11 cellular contexts compared by ENCODE assay signal in the genomic region with DNA sequence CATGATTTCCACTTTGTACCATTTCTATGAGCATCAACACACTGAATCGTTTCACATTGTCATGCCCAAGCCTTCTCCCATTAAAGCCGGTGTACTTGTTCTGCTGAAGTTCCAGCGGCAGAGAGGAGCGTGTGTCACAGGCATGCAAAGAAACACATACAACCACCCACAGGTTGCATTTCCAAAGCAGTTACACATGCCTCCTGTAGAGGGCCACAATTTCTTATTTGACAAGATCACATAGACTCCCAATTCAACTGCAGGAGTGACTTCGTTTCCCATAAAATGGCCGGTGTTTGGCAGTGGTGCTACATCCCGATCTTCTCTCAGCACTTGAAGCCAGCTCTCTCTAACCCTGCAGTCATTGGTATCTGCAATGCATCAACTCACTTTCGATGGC.
A peak's percentile ranks its signal among the peaks of the same experiment; 100 is the strongest.
DNase-seq lines count a peak whose midpoint lies in the region; TF ChIP-seq lines count a peak whose summit lies in the region.
"Had no signal": no experiment of that assay in that cellular context is flagged by ENCODE, and none has a peak within 500 bp of the region (broad histone marks: within the 10 kb centered on the region; RNA-seq: fewer than 3 reads in every experiment).

No MANE protein-coding gene starts in this region.

- H3K27ac ChIP-seq in VCaP (no peak overlapping the region), neuronal stem cell (replicated peaks; ENCODE audit: low read length) (no peak overlapping the region)
- H3K27ac ChIP-seq in effector memory CD4-positive, alpha-beta T cell (ENCODE audit: insufficient read depth, low read length, poor library complexity, severe bottlenecking), result no peak overlapping the region
- H3K27ac ChIP-seq: heart left ventricle, skin epidermis had no signal

- H2BK12ac ChIP-seq in neuronal stem cell (ENCODE audit: low read length), result no peak overlapping the region

- no peaks in the 10 kb centered on the region for H3K4me1 ChIP-seq in neuronal stem cell (ENCODE audit: control insufficient read depth in 2 of 2, insufficient read depth in 1 of 2, low read depth in 1 of 2, low read length in 2 of 2)
- H3K4me1 ChIP-seq in effector memory CD4-positive, alpha-beta T cell (ENCODE audit: control insufficient read depth, insufficient read depth, low read length, poor library complexity, severe bottlenecking), result no peaks in the 10 kb centered on the region
- H3K4me1 ChIP-seq: heart left ventricle had no signal

- H3K23ac ChIP-seq in neuronal stem cell (ENCODE audit: low read depth, low read length, poor library complexity), result no peak overlapping the region

- H3K4me3 Mint-ChIP-seq in activated naive CD4-positive, alpha-beta T cell treated with anti-CD3 and anti-CD28 coated beads, Interleukin-2, amount 10 ng/mL, durations not matched to agents 7 days and 5 days, result no peak overlapping the region

- H3K27ac Mint-ChIP-seq in activated naive CD4-positive, alpha-beta T cell treated with anti-CD3 and anti-CD28 coated beads, Interleukin-2, amount 10 ng/mL, durations not matched to agents 7 days and 5 days, result no peak overlapping the region

- H3K14ac ChIP-seq in neuronal stem cell (ENCODE audit: low read length), result no peak overlapping the region

- no peak overlapping the region for H3K18ac ChIP-seq in neuronal stem cell (ENCODE audit: low read length)

- no peaks in the 10 kb centered on the region for H3K27me3 ChIP-seq in neuronal stem cell (ENCODE audit: control insufficient read depth in 3 of 3, insufficient read depth in 3 of 3, low read depth in 1 of 3, low read length in 3 of 3)
- no peaks in the 10 kb centered on the region for H3K27me3 ChIP-seq in effector memory CD4-positive, alpha-beta T cell (replicated peaks; ENCODE audit: control insufficient read depth, insufficient read depth, low read length, poor library complexity, severe bottlenecking)
- H3K27me3 ChIP-seq: heart left ventricle had no signal

- H3K4me1 Mint-ChIP-seq in activated naive CD4-positive, alpha-beta T cell treated with anti-CD3 and anti-CD28 coated beads, Interleukin-2, amount 10 ng/mL, durations not matched to agents 7 days and 5 days, result no peaks in the 10 kb centered on the region

- H2AFZ ChIP-seq in neuronal stem cell (ENCODE audit: low read length), result peak overlapping the region; percentile 63

- no peak overlapping the region for H4K91ac ChIP-seq in neuronal stem cell (ENCODE audit: low read depth, low read length, poor library complexity)

- H3K27me3 Mint-ChIP-seq in activated naive CD4-positive, alpha-beta T cell treated with anti-CD3 and anti-CD28 coated beads, Interleukin-2, amount 10 ng/mL, durations not matched to agents 7 days and 5 days, result no peaks in the 10 kb centered on the region

- TF ChIP-seq CTCF in VCaP (conservative IDR thresholded peaks at IDR 0.05), result 0 out of 2 replicates have a peak, but pooled peaks have one; percentile 29

- no peak overlapping the region for H2BK120ac ChIP-seq in neuronal stem cell (ENCODE audit: low read depth, low read length)

- no peaks in the 10 kb centered on the region for H3K9me3 ChIP-seq in neuronal stem cell (replicated peaks in 1 of 2; ENCODE audit: control insufficient read depth in 2 of 2, insufficient read depth in 1 of 2, low read depth in 1 of 2, low read length in 2 of 2)
- no peaks in the 10 kb centered on the region for H3K9me3 ChIP-seq in effector memory CD4-positive, alpha-beta T cell (ENCODE audit: control insufficient read depth, low read length)
- H3K9me3 ChIP-seq: heart left ventricle had no signal

- no peak overlapping the region for H3K4me3 ChIP-seq in neuronal stem cell (ENCODE audit: low read length in 2 of 2)
- no peak overlapping the region for H3K4me3 ChIP-seq in effector memory CD4-positive, alpha-beta T cell (ENCODE audit: insufficient read depth, low read depth, low read length, poor library complexity, severe bottlenecking)
- H3K4me3 ChIP-seq: heart left ventricle, skin epidermis had no signal

- no CpG with 5 or more reads among the region's 8 CpGs for WGBS in neuronal stem cell (ENCODE audit: extremely low coverage in 2 of 2, insufficient read length in 2 of 2, insufficient replicate concordance in 1 of 2), 2 donors

- H3K4ac ChIP-seq in neuronal stem cell (ENCODE audit: low read length), result no peak overlapping the region

- H4K8ac ChIP-seq in neuronal stem cell (ENCODE audit: low read depth, low read length), result no peak overlapping the region

- H3K4me2 ChIP-seq in neuronal stem cell (ENCODE audit: insufficient read depth, low read length, poor library complexity, severe bottlenecking), result no peak overlapping the region

- no peak overlapping the region for H2BK5ac ChIP-seq in neuronal stem cell (ENCODE audit: low read length)

- CTCF ChIA-PET in activated naive CD4-positive, alpha-beta T cell treated with anti-CD3 and anti-CD28 coated beads, Interleukin-2, amount 10 ng/mL, durations not matched to agents 7 days and 5 days (lab: Charles Lee), result no interaction called here

- H2AK5ac ChIP-seq in neuronal stem cell (ENCODE audit: low read depth, low read length), result no peak overlapping the region

- no peak overlapping the region for H3K9ac ChIP-seq in neuronal stem cell (ENCODE audit: low read depth, low read length, poor library complexity)

- DNase-seq in NCI-H1417 (lab: John Stamatoyannopoulos, UW) (peak in 2 of 3 experiments; percentile 35 to 57), NCI-H1417 treated with DMSO at 0.1 percent for 48 hours (lab: John Stamatoyannopoulos, UW) (no peak), NCI-H146 (lab: John Stamatoyannopoulos, UW) (peak; percentile 72), neuronal stem cell (ENCODE audit: low spot score) (no peak)
- no peak for DNase-seq in activated naive CD4-positive, alpha-beta T cell treated with anti-CD3 and anti-CD28 coated beads, Interleukin-2, amount 10 ng/mL, durations not matched to agents 7 days and 5 days
- no peak for DNase-seq in effector memory CD4-positive, alpha-beta T cell
- DNase-seq in activated CD4-positive, alpha-beta T cell treated with anti-CD3 and anti-CD28 coated beads for 4 hours, result no peak
- DNase-seq: effector CD8-positive, alpha-beta T cell; heart left ventricle had no signal

- no peaks in the 10 kb centered on the region for H3K36me3 ChIP-seq in neuronal stem cell (replicated peaks in 1 of 2; ENCODE audit: control insufficient read depth in 2 of 2, insufficient read depth in 2 of 2, low read length in 2 of 2)
- no peaks in the 10 kb centered on the region for H3K36me3 ChIP-seq in effector memory CD4-positive, alpha-beta T cell (ENCODE audit: control insufficient read depth, insufficient read depth, low read length)
- H3K36me3 ChIP-seq: heart left ventricle had no signal

- peaks cover 6% of the 10 kb centered on the region for H3K9me3 Mint-ChIP-seq in activated naive CD4-positive, alpha-beta T cell treated with anti-CD3 and anti-CD28 coated beads, Interleukin-2, amount 10 ng/mL, durations not matched to agents 7 days and 5 days

- no peak overlapping the region for H2BK15ac ChIP-seq in neuronal stem cell (ENCODE audit: low read length)

- H3K36me3 Mint-ChIP-seq in activated naive CD4-positive, alpha-beta T cell treated with anti-CD3 and anti-CD28 coated beads, Interleukin-2, amount 10 ng/mL, durations not matched to agents 7 days and 5 days, result no peaks in the 10 kb centered on the region

- no peaks in the 10 kb centered on the region for H3K79me1 ChIP-seq in neuronal stem cell (ENCODE audit: low read depth, low read length)

Comparison
In these comparisons a context has a peak if more than half of its experiments do, and no peak if none do; other contexts are left out.
1. DNase-seq: peak in NCI-H1417 (2 of 3) and NCI-H146 (single experiment); none in NCI-H1417 treated with DMSO at 0.1 percent for 48 hours (single experiment), neuronal stem cell (single experiment), activated naive CD4-positive, alpha-beta T cell treated with anti-CD3 and anti-CD28 coated beads, Interleukin-2, amount 10 ng/mL, durations not matched to agents 7 days and 5 days (single experiment), effector memory CD4-positive, alpha-beta T cell (0 of 3) and activated CD4-positive, alpha-beta T cell treated with anti-CD3 and anti-CD28 coated beads for 4 hours (0 of 2).